ENCODE assay signal across 1 cellular context in the genomic region with DNA sequence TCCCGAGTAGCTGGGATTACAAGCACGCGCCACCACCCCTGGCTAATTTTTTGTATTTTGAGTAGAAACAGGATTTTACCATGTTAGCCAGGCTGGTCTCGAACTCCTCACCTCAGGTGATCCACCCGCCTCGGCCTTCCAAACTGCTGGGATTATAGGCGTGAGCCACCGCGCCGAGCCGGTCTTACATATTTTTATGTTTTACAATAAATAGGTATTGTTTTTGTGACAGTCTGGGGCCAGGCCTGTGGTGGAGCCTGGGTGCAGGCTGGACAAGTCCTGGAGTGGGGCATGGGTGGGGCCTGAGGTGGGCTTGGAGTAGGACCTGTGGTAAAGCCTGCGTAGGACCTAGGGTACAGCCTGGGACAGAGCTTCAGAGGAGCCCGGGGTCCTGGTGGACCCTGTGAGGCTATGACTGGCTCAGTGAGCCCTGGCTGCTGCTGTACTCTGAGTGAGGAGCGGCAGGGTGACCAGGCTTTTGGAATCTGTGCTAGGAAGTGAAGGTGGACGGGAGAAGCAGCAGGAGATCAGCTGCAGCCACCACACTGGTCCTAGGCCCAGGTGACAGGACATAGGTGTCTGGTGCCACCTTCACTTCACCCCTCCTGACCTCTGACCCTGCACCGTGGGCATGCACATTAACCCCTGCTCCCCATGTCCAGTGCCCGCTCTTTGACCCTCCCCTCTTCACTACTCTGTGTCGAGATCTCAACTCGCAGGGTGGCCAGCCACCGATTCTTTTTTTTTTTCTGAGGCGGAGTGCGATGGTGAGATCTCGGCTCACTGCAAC.
TF ChIP-seq lines count a peak whose summit lies in the region.

No MANE protein-coding gene starts in this region.

TF ChIP-seq in IMR-90, 13 proteins besides CTCF, POLR2A, EP300 and RAD21 (continued from another document):
- no peak for TF ChIP-seq NFE2L2 (IDR thresholded peaks at IDR 0.05; ENCODE audit: low read depth, low read length)
- no peak for TF ChIP-seq MAFK (IDR thresholded peaks at IDR 0.05; ENCODE audit: low read depth, low read length)
- no peak for TF ChIP-seq FOS (IDR thresholded peaks at IDR 0.05; ENCODE audit: low read depth, low read length)
- no peak for TF ChIP-seq MAZ (IDR thresholded peaks at IDR 0.05; ENCODE audit: borderline replicate concordance, low read depth, low read length)
TF ChIP-seq in IMR-90: peak in this region for 0.
